In the genomic region with DNA sequence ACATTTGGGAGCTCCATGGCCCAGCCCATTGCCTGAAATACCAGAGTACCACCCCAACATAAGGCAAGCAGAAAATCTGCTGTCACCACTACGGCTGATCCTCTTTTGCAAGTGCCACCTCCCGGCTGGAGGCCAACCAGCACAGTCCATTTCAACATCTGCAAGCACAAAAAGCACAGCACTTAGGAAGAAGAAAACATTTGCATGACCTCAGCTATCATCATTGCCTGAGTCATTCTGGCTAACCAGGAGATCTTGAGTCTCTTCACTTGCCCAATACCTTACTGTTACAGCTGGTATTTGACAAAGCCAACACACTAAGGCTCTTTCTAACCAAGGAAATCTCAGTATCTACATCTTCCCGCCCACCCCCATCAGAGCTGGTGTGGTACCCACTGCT, we compare ENCODE assay signal across 1 cellular context.
TF ChIP-seq lines count a peak whose summit lies in the region.

No MANE protein-coding gene starts in this region.

TF ChIP-seq in GM23338, 12 proteins besides CTCF, POLR2A, EP300 and RAD21 (continued from another document):
- TF ChIP-seq, protein P1, sequence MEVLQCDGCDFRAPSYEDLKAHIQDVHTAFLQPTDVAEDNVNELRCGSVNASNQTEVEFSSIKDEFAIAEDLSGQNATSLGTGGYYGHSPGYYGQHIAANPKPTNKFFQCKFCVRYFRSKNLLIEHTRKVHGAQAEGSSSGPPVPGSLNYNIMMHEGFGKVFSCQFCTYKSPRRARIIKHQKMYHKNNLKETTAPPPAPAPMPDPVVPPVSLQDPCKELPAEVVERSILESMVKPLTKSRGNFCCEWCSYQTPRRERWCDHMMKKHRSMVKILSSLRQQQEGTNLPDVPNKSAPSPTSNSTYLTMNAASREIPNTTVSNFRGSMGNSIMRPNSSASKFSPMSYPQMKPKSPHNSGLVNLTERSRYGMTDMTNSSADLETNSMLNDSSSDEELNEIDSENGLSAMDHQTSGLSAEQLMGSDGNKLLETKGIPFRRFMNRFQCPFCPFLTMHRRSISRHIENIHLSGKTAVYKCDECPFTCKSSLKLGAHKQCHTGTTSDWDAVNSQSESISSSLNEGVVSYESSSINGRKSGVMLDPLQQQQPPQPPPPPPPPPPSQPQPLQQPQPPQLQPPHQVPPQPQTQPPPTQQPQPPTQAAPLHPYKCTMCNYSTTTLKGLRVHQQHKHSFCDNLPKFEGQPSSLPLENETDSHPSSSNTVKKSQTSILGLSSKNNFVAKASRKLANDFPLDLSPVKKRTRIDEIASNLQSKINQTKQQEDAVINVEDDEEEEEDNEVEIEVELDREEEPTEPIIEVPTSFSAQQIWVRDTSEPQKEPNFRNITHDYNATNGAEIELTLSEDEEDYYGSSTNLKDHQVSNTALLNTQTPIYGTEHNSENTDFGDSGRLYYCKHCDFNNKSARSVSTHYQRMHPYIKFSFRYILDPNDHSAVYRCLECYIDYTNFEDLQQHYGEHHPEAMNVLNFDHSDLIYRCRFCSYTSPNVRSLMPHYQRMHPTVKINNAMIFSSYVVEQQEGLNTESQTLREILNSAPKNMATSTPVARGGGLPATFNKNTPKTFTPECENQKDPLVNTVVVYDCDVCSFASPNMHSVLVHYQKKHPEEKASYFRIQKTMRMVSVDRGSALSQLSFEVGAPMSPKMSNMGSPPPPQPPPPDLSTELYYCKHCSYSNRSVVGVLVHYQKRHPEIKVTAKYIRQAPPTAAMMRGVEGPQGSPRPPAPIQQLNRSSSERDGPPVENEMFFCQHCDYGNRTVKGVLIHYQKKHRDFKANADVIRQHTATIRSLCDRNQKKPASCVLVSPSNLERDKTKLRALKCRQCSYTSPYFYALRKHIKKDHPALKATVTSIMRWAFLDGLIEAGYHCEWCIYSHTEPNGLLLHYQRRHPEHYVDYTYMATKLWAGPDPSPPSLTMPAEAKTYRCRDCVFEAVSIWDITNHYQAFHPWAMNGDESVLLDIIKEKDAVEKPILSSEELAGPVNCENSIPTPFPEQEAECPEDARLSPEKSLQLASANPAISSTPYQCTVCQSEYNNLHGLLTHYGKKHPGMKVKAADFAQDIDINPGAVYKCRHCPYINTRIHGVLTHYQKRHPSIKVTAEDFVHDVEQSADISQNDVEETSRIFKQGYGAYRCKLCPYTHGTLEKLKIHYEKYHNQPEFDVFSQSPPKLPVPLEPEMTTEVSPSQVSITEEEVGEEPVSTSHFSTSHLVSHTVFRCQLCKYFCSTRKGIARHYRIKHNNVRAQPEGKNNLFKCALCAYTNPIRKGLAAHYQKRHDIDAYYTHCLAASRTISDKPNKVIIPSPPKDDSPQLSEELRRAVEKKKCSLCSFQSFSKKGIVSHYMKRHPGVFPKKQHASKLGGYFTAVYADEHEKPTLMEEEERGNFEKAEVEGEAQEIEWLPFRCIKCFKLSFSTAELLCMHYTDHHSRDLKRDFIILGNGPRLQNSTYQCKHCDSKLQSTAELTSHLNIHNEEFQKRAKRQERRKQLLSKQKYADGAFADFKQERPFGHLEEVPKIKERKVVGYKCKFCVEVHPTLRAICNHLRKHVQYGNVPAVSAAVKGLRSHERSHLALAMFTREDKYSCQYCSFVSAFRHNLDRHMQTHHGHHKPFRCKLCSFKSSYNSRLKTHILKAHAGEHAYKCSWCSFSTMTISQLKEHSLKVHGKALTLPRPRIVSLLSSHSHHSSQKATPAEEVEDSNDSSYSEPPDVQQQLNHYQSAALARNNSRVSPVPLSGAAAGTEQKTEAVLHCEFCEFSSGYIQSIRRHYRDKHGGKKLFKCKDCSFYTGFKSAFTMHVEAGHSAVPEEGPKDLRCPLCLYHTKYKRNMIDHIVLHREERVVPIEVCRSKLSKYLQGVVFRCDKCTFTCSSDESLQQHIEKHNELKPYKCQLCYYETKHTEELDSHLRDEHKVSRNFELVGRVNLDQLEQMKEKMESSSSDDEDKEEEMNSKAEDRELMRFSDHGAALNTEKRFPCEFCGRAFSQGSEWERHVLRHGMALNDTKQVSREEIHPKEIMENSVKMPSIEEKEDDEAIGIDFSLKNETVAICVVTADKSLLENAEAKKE (CRISPR knock-in tag; IDR thresholded peaks at IDR 0.05), result no peak
- TF ChIP-seq CREB1 (CRISPR knock-in tag; IDR thresholded peaks at IDR 0.05; ENCODE audit: low read depth), result no peak
- no peak for TF ChIP-seq EZH2phosphoT487 (IDR thresholded peaks at IDR 0.05; ENCODE audit: unreplicated experiment)
- TF ChIP-seq NANOG (IDR thresholded peaks at IDR 0.05; ENCODE audit: borderline replicate concordance), result no peak
- TF ChIP-seq ZNF114 (CRISPR knock-in tag; IDR thresholded peaks at IDR 0.05), result no peak
- TF ChIP-seq JUNB (IDR thresholded peaks at IDR 0.05; ENCODE audit: unreplicated experiment), result no peak
